In the genomic region with DNA sequence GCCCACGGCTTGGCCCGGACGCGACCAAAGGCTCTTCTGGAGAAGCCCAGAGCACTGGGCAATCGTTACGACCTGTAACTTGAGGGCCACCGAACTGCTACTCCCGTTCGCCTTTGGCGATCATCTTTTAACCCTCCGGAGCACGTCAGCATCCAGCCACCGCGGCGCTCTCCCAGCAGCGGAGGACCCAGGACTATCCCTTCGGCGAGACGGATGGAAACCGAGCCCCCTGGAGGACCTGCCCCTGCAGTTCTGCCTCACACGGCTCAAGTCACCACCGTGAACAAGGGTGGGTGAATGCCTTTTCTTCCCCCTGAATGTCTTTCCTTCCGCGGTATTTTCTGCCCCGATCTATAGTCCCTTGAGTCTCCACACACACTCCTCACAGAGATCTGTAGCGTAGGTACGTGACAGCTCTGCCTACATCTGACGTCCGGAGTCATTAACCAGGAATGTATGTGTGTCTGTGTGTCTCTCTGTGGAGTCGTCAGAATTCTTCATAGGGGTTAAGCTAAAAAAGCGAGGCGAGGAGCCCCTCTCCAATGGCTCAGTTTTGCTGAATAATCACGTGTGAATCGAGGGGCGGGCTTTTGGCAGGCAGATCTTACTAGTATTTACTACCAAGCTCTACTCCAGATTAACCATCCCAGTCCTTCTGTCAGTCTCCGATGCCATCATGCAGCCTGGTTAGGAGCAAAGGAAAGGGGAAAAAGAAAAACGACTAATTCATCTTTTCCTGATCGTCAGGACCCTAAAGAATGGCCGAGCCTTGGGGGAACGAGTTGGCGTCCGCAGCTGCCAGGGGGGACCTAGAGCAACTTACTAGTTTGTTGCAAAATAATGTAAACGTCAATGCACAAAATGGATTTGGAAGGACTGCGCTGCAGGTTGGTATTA, we compare ENCODE assay signal across 8 cellular contexts.
DNase-seq lines count a peak whose midpoint lies in the region; ATAC-seq and TF ChIP-seq lines count a peak whose summit lies in the region.

TSS of gene CDKN2C (plus strand) at position 635 of the 897 bp plus-strand sequence. CDS start at position 759, 124 bp downstream.

- H3K27ac ChIP-seq in BLaER1 treated with 17β-estradiol and CSF1 and Interleukin-3, amounts not matched to agents 10 nM and 100 nM = peak within 1 kb of the TSS in 9 of 11 experiments; percentile 56 to 85 (median 73); a peak in 17 of 22 replicates

- peak; percentile 81 for DNase-seq in NCI-H345 treated with DMSO at 0.1 percent for 48 hours (lab: John Stamatoyannopoulos, UW; ENCODE audit: unreplicated experiment)
- peak; percentile 84 for DNase-seq in dedifferentiated amniotic fluid mesenchymal stem cell (ENCODE audit: extremely low spot score)
- peak; percentile 70 for DNase-seq in left kidney (ENCODE audit: low read depth, low spot score)
- peak; percentile 47 for DNase-seq in stimulated activated CD4-positive, alpha-beta T cell treated with anti-CD3 and anti-CD28 coated beads, Interleukin-4, amount 100 ng/mL, for 24 hours

- H3K9me3 ChIP-seq in BLaER1 treated with 17β-estradiol and CSF1 and Interleukin-3, amounts not matched to agents 10 nM and 100 nM (replicated peaks in 1 of 11) = no peaks in the 10 kb centered on the region

- peak within 1 kb of the TSS; percentile 67 to 82 (median 74) for H3K4me3 ChIP-seq in BLaER1 treated with 17β-estradiol and CSF1 and Interleukin-3, amounts not matched to agents 10 nM and 100 nM

- peaks cover 0 to 52% (median 35%) of the 10 kb centered on the region in 11 experiments; a peak in 18 of 22 replicates for H4K20me1 ChIP-seq in BLaER1 treated with 17β-estradiol and CSF1 and Interleukin-3, amounts not matched to agents 10 nM and 100 nM

- TF ChIP-seq POLR2A in GM19193 (IDR thresholded peaks at IDR 0.05; ENCODE audit: extremely low read depth, insufficient read depth, insufficient read length) = peak; percentile 71

- peak within 1 kb of the TSS; percentile 91 to 100 (median 98) for H3K4me2 ChIP-seq in BLaER1 treated with 17β-estradiol and CSF1 and Interleukin-3, amounts not matched to agents 10 nM and 100 nM

- peak within 1 kb of the TSS; percentile 78 to 85 (median 81) for H3K9ac ChIP-seq in BLaER1 treated with 17β-estradiol and CSF1 and Interleukin-3, amounts not matched to agents 10 nM and 100 nM

- no peaks in the 10 kb centered on the region for H3K36me3 ChIP-seq in BLaER1 treated with 17β-estradiol and CSF1 and Interleukin-3, amounts not matched to agents 10 nM and 100 nM

- peaks cover 62 to 96% (median 88%) of the 10 kb centered on the region in 11 experiments for H3K27me3 ChIP-seq in BLaER1 treated with 17β-estradiol and CSF1 and Interleukin-3, amounts not matched to agents 10 nM and 100 nM

- ATAC-seq in HG03378 (IDR thresholded peaks at IDR 0.05; ENCODE audit: unreplicated experiment) = peak; percentile 35
- ATAC-seq in activated CD4-positive, CD25-positive, alpha-beta regulatory T cell treated with anti-CD3 and anti-CD28 coated beads, Interleukin-2, amount 50 U/mL, for 24 hours = peak; percentile 26 to 34

- H3K4me1 ChIP-seq in BLaER1 treated with 17β-estradiol and CSF1 and Interleukin-3, amounts not matched to agents 10 nM and 100 nM = peaks cover 17 to 33% (median 24%) of the 10 kb centered on the region in 10 experiments; a peak in 19 of 20 replicates

Comparison
In these comparisons a context has a peak if more than half of its experiments do, and no peak if none do; other contexts are left out.
1. Peak in every context shown above with its lines: DNase-seq, ATAC-seq, H3K4me3 ChIP-seq and H3K27ac ChIP-seq.